11 cellular contexts compared by ENCODE assay signal in genomic region chr12:116257213-116257612, GRCh38. TPM values are rescaled to one million over a fixed set of nuclear protein-coding genes. Genes with fewer than 3 reads are reported as not detected.
DNase-seq lines count a peak whose midpoint lies in the region; ATAC-seq, FAIRE-seq and TF ChIP-seq lines count a peak whose summit lies in the region.
"Had no signal": no experiment of that assay in that cellular context is flagged by ENCODE, and none has a peak within 500 bp of the region (broad histone marks: within the 10 kb centered on the region; RNA-seq: fewer than 3 reads in every experiment).

No MANE protein-coding gene starts in this region.

- intact Hi-C loops in Right ventricle myocardium inferior (cut with DNase I) = no loop called here
- intact Hi-C loops in breast epithelium (cut with DNase I; ENCODE audit: low total_unique reads) = no loop called here
- intact Hi-C loops in kidney (cut with DNase I) = no loop called here

- H3K27me3 ChIP-seq in right atrium auricular region (no peaks in the 10 kb centered on the region), breast epithelium (no peaks in the 10 kb centered on the region), lung (ENCODE audit: control insufficient read depth, insufficient read depth) (no peaks in the 10 kb centered on the region), SJCRH30 (no peaks in the 10 kb centered on the region)
- H3K27me3 ChIP-seq: SJSA1 had no signal

- H3K36me3 ChIP-seq in right atrium auricular region = no peaks in the 10 kb centered on the region
- no peaks in the 10 kb centered on the region for H3K36me3 ChIP-seq in breast epithelium
- H3K36me3 ChIP-seq in lung (ENCODE audit: control insufficient read depth in 2 of 2, insufficient read depth in 2 of 2, low read length in 2 of 2) = no peaks in the 10 kb centered on the region
- no peaks in the 10 kb centered on the region for H3K36me3 ChIP-seq in urinary bladder (ENCODE audit: insufficient read depth)
- H3K36me3 ChIP-seq in kidney (ENCODE audit: control insufficient read depth in 1 of 2, insufficient read depth in 2 of 2, low read length in 2 of 2) = no peaks in the 10 kb centered on the region
- no peaks in the 10 kb centered on the region for H3K36me3 ChIP-seq in SJCRH30
- H3K36me3 ChIP-seq: SJSA1 had no signal

- no peak for DNase-seq in Right ventricle myocardium inferior (ENCODE audit: missing footprints)
- DNase-seq in right atrium auricular region (ENCODE audit: low spot score) = no peak
- DNase-seq in breast epithelium (ENCODE audit: low spot score in 2 of 2) = no peak
- DNase-seq in lung (ENCODE audit: low spot score) = no peak
- no peak for DNase-seq in LoVo (ENCODE audit: low spot score)
- no peak for DNase-seq in kidney
- no peak for DNase-seq in SJCRH30
- DNase-seq: activated T-cell treated with anti-CD3 and anti-CD28 coated beads, Interleukin-2, amount 50 U/mL, for 4 hours; NCI-H1105 treated with DMSO at 0.1 percent for 48 hours had no signal

- H3K9ac ChIP-seq in kidney (ENCODE audit: low read length in 2 of 2) = peak overlapping the region in 1 of 2 donors; percentile 4

- H3K4me1 ChIP-seq in right atrium auricular region (peaks cover 0 to 43% of the 10 kb centered on the region in 2 donors), breast epithelium (peaks cover 0 to 13% of the 10 kb centered on the region in 2 donors), lung (ENCODE audit: control insufficient read depth in 2 of 2, insufficient read depth in 2 of 2, low read length in 2 of 2) (peaks cover 6 to 10% of the 10 kb centered on the region in 2 donors), urinary bladder (ENCODE audit: insufficient read depth) (no peaks in the 10 kb centered on the region), kidney (ENCODE audit: control insufficient read depth in 1 of 2, insufficient read depth in 1 of 2, low read depth in 1 of 2, low read length in 2 of 2) (peaks cover 0 to 7% of the 10 kb centered on the region in 2 donors), SJCRH30 (no peaks in the 10 kb centered on the region)

- no peak for TF ChIP-seq CTCF in right atrium auricular region (IDR thresholded peaks at IDR 0.05)
- TF ChIP-seq CTCF in breast epithelium (IDR thresholded peaks at IDR 0.05) = no peak
- TF ChIP-seq CTCF in lung (IDR thresholded peaks at IDR 0.05; ENCODE audit: control extremely low read depth, extremely low read depth) = no peak
- no peak for TF ChIP-seq CTCF in kidney (IDR thresholded peaks at IDR 0.05; ENCODE audit: borderline replicate concordance, extremely low read depth, insufficient read depth)

- TF ChIP-seq POLR2A in breast epithelium (IDR thresholded peaks at IDR 0.05) = no peak

- no peaks in the 10 kb centered on the region for H3K9me3 ChIP-seq in right atrium auricular region
- H3K9me3 ChIP-seq in breast epithelium = no peaks in the 10 kb centered on the region
- H3K9me3 ChIP-seq in lung (ENCODE audit: control insufficient read depth in 2 of 2, insufficient read depth in 1 of 2, low read length in 1 of 2) = no peaks in the 10 kb centered on the region
- no peaks in the 10 kb centered on the region for H3K9me3 ChIP-seq in kidney (ENCODE audit: control insufficient read depth in 1 of 2, low read length in 2 of 2)
- no peaks in the 10 kb centered on the region for H3K9me3 ChIP-seq in SJCRH30 (replicated peaks)
- H3K9me3 ChIP-seq: SJSA1 had no signal

- H3K27ac ChIP-seq in right atrium auricular region (peak overlapping the region in 1 of 2 donors; percentile 10), breast epithelium (peak overlapping the region; percentile 25 to 32), lung (ENCODE audit: low read depth in 1 of 2, low read length in 1 of 2) (no peak overlapping the region), urinary bladder (ENCODE audit: low read depth) (peak overlapping the region; percentile 45), kidney (ENCODE audit: low read depth in 2 of 2, low read length in 2 of 2) (peak overlapping the region in 1 of 2 donors; percentile 2), SJCRH30 (no peak overlapping the region)
- H3K27ac ChIP-seq: SJSA1 had no signal

- no peak for FAIRE-seq in kidney (lab: Jason Lieb, UNC)

- WGBS in lung, 2 donors = 23 to 39% methylated on average over 3 of the region's 3 CpGs
- WGBS in urinary bladder = 21% methylated on average over 3 of the region's 3 CpGs

- ATAC-seq in Right ventricle myocardium inferior (peak; percentile 52), lung (ENCODE audit: insufficient read depth, low FRiP score) (peak; percentile 47)
- ATAC-seq: activated T-cell treated with anti-CD3 and anti-CD28 coated beads, Interleukin-2, amount 50 U/mL, for 4 hours had no signal

- H3K4me3 ChIP-seq in right atrium auricular region (no peak overlapping the region), breast epithelium (no peak overlapping the region), lung (no peak overlapping the region), urinary bladder (ENCODE audit: low read depth, low read length) (no peak overlapping the region), kidney (ENCODE audit: low read length in 2 of 2) (no peak overlapping the region), SJCRH30 (no peak overlapping the region)
- H3K4me3 ChIP-seq: SJSA1 had no signal

RNA-seq across cellular contexts. Expression of gene MED13L, which starts 20.3 kb away (rescaled TPM):
- total RNA-seq in Right ventricle myocardium inferior = 59.8 TPM
- total RNA-seq in right atrium auricular region = 10 to 100 TPM; 55.0 to 64.1 TPM
- total RNA-seq in breast epithelium = 100 to 1,000 TPM; 248 to 387 (median 279) TPM
- 100 to 1,000 TPM; 112 to 329 TPM for total RNA-seq in lung
- 10 to 100 TPM; 18.2 to 31.0 TPM for polyA plus RNA-seq in lung
- 273 TPM for total RNA-seq in urinary bladder
- polyA plus RNA-seq in urinary bladder = 41.4 TPM
- total RNA-seq in kidney = 153 TPM
- 7.1 TPM for polyA plus RNA-seq in kidney (ENCODE audit: insufficient read depth, low read depth, low replicate concordance)
- total RNA-seq in SJCRH30 (2014; rRNA removed; shearing (Covaris generic)) = 49.1 and 62.0 TPM in 2 replicates

Comparison
In these comparisons a context has a peak if more than half of its experiments do, and no peak if none do; other contexts are left out.
1. H3K27ac ChIP-seq: peak in breast epithelium (2 of 2) and urinary bladder (single experiment); none in lung (0 of 2) and SJCRH30 (single experiment).